Comparison of ENCODE assay signal across 1 cellular context in the genomic region with DNA sequence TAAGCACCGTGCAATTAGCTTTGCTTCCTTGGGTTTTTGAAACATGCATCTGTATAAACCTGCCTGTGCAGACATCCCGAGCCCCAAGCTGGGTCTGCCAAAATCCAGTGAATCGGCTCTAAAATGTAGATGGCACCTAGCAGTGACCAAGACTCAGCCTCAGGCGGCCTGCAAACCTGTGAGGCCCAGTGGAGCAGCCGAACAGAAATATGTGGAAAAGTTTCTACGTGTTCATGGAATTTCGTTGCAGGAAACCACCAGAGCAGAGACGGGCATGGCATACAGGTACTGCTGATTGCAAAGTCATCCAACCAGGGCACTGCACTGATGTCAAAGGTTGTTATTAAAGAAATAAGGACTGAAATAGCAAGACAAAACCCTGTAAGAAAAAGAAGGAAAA.
TF ChIP-seq lines count a peak whose summit lies in the region.

No MANE protein-coding gene starts in this region.

TF ChIP-seq in H1, 55 proteins besides CTCF, POLR2A, EP300 and RAD21:
- TF ChIP-seq SP2 (IDR thresholded peaks at IDR 0.05; ENCODE audit: low read length) (no peak), KDM4A (IDR thresholded peaks at IDR 0.05; ENCODE audit: low read depth, low read length, severe bottlenecking) (no peak), KDM1A (IDR thresholded peaks at IDR 0.05; ENCODE audit: borderline replicate concordance, low read length) (no peak), ZNF274 (IDR thresholded peaks at IDR 0.05; ENCODE audit: borderline replicate concordance, extremely low read depth, low read length) (no peak), TEAD4 (IDR thresholded peaks at IDR 0.05; ENCODE audit: low read depth, low read length) (no peak), TBP (IDR thresholded peaks at IDR 0.05; ENCODE audit: low read depth, low read length) (no peak), CTBP2 (IDR thresholded peaks at IDR 0.05; ENCODE audit: borderline replicate concordance, insufficient read depth, insufficient read length, low read length) (no peak), BACH1 (IDR thresholded peaks at IDR 0.05; ENCODE audit: low read length) (no peak), EZH2 (IDR thresholded peaks at IDR 0.05; ENCODE audit: low read depth, low read length, severe bottlenecking) (no peak), CBX8 (IDR thresholded peaks at IDR 0.05; ENCODE audit: borderline replicate concordance, low read depth, low read length) (no peak), HDAC2 (IDR thresholded peaks at IDR 0.05; ENCODE audit: borderline replicate concordance in 1 of 2, low read depth in 2 of 2, low read length in 2 of 2) (no peak), TCF12 (IDR thresholded peaks at IDR 0.05; ENCODE audit: low read depth, low read length) (no peak), FOSL1 (IDR thresholded peaks at IDR 0.05; ENCODE audit: insufficient read depth, low read depth, low read length) (no peak), TAF1 (IDR thresholded peaks at IDR 0.05; ENCODE audit: low read depth, low read length) (no peak), SIRT6 (IDR thresholded peaks at IDR 0.05; ENCODE audit: low read length) (no peak), BRCA1 (IDR thresholded peaks at IDR 0.05; ENCODE audit: low read depth, low read length) (no peak), SP4 (IDR thresholded peaks at IDR 0.05; ENCODE audit: low read length) (no peak), POLR2AphosphoS5 (IDR thresholded peaks at IDR 0.05; ENCODE audit: low read depth, low read length) (no peak)
- TF ChIP-seq, protein P1, sequence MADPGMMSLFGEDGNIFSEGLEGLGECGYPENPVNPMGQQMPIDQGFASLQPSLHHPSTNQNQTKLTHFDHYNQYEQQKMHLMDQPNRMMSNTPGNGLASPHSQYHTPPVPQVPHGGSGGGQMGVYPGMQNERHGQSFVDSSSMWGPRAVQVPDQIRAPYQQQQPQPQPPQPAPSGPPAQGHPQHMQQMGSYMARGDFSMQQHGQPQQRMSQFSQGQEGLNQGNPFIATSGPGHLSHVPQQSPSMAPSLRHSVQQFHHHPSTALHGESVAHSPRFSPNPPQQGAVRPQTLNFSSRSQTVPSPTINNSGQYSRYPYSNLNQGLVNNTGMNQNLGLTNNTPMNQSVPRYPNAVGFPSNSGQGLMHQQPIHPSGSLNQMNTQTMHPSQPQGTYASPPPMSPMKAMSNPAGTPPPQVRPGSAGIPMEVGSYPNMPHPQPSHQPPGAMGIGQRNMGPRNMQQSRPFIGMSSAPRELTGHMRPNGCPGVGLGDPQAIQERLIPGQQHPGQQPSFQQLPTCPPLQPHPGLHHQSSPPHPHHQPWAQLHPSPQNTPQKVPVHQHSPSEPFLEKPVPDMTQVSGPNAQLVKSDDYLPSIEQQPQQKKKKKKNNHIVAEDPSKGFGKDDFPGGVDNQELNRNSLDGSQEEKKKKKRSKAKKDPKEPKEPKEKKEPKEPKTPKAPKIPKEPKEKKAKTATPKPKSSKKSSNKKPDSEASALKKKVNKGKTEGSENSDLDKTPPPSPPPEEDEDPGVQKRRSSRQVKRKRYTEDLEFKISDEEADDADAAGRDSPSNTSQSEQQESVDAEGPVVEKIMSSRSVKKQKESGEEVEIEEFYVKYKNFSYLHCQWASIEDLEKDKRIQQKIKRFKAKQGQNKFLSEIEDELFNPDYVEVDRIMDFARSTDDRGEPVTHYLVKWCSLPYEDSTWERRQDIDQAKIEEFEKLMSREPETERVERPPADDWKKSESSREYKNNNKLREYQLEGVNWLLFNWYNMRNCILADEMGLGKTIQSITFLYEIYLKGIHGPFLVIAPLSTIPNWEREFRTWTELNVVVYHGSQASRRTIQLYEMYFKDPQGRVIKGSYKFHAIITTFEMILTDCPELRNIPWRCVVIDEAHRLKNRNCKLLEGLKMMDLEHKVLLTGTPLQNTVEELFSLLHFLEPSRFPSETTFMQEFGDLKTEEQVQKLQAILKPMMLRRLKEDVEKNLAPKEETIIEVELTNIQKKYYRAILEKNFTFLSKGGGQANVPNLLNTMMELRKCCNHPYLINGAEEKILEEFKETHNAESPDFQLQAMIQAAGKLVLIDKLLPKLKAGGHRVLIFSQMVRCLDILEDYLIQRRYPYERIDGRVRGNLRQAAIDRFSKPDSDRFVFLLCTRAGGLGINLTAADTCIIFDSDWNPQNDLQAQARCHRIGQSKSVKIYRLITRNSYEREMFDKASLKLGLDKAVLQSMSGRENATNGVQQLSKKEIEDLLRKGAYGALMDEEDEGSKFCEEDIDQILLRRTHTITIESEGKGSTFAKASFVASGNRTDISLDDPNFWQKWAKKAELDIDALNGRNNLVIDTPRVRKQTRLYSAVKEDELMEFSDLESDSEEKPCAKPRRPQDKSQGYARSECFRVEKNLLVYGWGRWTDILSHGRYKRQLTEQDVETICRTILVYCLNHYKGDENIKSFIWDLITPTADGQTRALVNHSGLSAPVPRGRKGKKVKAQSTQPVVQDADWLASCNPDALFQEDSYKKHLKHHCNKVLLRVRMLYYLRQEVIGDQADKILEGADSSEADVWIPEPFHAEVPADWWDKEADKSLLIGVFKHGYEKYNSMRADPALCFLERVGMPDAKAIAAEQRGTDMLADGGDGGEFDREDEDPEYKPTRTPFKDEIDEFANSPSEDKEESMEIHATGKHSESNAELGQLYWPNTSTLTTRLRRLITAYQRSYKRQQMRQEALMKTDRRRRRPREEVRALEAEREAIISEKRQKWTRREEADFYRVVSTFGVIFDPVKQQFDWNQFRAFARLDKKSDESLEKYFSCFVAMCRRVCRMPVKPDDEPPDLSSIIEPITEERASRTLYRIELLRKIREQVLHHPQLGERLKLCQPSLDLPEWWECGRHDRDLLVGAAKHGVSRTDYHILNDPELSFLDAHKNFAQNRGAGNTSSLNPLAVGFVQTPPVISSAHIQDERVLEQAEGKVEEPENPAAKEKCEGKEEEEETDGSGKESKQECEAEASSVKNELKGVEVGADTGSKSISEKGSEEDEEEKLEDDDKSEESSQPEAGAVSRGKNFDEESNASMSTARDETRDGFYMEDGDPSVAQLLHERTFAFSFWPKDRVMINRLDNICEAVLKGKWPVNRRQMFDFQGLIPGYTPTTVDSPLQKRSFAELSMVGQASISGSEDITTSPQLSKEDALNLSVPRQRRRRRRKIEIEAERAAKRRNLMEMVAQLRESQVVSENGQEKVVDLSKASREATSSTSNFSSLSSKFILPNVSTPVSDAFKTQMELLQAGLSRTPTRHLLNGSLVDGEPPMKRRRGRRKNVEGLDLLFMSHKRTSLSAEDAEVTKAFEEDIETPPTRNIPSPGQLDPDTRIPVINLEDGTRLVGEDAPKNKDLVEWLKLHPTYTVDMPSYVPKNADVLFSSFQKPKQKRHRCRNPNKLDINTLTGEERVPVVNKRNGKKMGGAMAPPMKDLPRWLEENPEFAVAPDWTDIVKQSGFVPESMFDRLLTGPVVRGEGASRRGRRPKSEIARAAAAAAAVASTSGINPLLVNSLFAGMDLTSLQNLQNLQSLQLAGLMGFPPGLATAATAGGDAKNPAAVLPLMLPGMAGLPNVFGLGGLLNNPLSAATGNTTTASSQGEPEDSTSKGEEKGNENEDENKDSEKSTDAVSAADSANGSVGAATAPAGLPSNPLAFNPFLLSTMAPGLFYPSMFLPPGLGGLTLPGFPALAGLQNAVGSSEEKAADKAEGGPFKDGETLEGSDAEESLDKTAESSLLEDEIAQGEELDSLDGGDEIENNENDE (IDR thresholded peaks at IDR 0.05; ENCODE audit: insufficient replicate concordance, low read length): no peak
- TF ChIP-seq, protein P2, sequence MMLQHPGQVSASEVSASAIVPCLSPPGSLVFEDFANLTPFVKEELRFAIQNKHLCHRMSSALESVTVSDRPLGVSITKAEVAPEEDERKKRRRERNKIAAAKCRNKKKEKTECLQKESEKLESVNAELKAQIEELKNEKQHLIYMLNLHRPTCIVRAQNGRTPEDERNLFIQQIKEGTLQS (IDR thresholded peaks at IDR 0.05; ENCODE audit: insufficient read depth, low read depth, low read length): no peak
